Comparison of ENCODE assay signal across 1 cellular context in the genomic region with DNA sequence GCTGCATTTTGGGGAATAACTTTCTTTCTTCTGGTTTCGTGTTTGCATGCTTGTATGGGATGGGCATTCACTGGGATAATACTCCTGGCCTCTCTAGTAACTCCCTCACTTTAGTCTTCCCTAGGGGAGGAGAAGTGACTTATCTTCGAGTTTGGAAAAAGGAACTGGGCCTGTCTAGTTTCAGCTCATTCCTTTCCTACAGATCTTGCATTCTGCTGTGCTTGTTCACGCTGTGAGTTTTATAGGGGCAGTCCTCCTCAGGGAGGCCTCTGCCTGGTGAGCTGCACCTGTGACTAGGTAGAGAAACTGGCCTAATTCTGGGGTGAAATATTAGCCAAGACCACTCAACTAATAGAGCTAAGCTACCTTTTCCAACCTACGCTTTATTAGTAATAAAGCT.
TF ChIP-seq lines count a peak whose summit lies in the region.

No MANE protein-coding gene starts in this region.

TF ChIP-seq in WTC11, 78 proteins besides CTCF, POLR2A, EP300 and RAD21 (continued from another document):
- TF ChIP-seq, protein P1, sequence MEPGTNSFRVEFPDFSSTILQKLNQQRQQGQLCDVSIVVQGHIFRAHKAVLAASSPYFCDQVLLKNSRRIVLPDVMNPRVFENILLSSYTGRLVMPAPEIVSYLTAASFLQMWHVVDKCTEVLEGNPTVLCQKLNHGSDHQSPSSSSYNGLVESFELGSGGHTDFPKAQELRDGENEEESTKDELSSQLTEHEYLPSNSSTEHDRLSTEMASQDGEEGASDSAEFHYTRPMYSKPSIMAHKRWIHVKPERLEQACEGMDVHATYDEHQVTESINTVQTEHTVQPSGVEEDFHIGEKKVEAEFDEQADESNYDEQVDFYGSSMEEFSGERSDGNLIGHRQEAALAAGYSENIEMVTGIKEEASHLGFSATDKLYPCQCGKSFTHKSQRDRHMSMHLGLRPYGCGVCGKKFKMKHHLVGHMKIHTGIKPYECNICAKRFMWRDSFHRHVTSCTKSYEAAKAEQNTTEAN (CRISPR knock-in tag; IDR thresholded peaks at IDR 0.05), result no peak
